11 cellular contexts compared by ENCODE assay signal in genomic region chr16:28826141-28826540, GRCh38. TPM values are rescaled to one million over a fixed set of nuclear protein-coding genes. Genes with fewer than 3 reads are reported as not detected.
DNase-seq lines count a peak whose midpoint lies in the region; ATAC-seq and TF ChIP-seq lines count a peak whose summit lies in the region.
"Had no signal": no experiment of that assay in that cellular context is flagged by ENCODE, and none has a peak within 500 bp of the region (broad histone marks: within the 10 kb centered on the region; RNA-seq: fewer than 3 reads in every experiment).

No MANE protein-coding gene starts in this region.

- H3K4me2 ChIP-seq in hepatocyte: peak overlapping the region; percentile 80

- no peaks in the 10 kb centered on the region for H3K27me3 ChIP-seq in hepatocyte
- H3K27me3 ChIP-seq: cardiac muscle cell had no signal

- TF ChIP-seq CTCF in GM20000 (IDR thresholded peaks at IDR 0.05; ENCODE audit: extremely low read depth, missing control alignments): no peak
- TF ChIP-seq CTCF in hepatocyte (IDR thresholded peaks at IDR 0.05; ENCODE audit: poor library complexity): no peak

- H3K9me2 ChIP-seq in hepatocyte (replicated peaks; ENCODE audit: insufficient read depth): no peaks in the 10 kb centered on the region

- peak overlapping the region; percentile 80 for H3K27ac Mint-ChIP-seq in activated T-helper 17 cell treated with anti-CD3 and anti-CD28 coated beads, Interleukin-2, amount 50 U/mL, for 72 hours

- H3K4me1 ChIP-seq in hepatocyte (ENCODE audit: insufficient read depth): peaks cover 22% of the 10 kb centered on the region

- no peaks in the 10 kb centered on the region for H3K27me3 Mint-ChIP-seq in activated T-helper 17 cell treated with anti-CD3 and anti-CD28 coated beads, Interleukin-2, amount 50 U/mL, for 72 hours

- peaks cover 3% of the 10 kb centered on the region for H3K36me3 ChIP-seq in hepatocyte (replicated peaks; ENCODE audit: insufficient read depth, low read depth)

- no peak overlapping the region for H3K4me3 ChIP-seq in hepatocyte
- H3K4me3 ChIP-seq: cardiac muscle cell had no signal

- H3K4me3 Mint-ChIP-seq in activated T-helper 17 cell treated with anti-CD3 and anti-CD28 coated beads, Interleukin-2, amount 50 U/mL, for 72 hours: peak overlapping the region; percentile 94

- H3K79me2 ChIP-seq in hepatocyte: peaks cover 80% of the 10 kb centered on the region

- WGBS in hepatocyte (ENCODE audit: low lambda C conversion rate, missing lambda C conversion rate): 77% methylated on average over 6 of the region's 6 CpGs

- peaks cover 84% of the 10 kb centered on the region for H3K36me3 Mint-ChIP-seq in activated T-helper 17 cell treated with anti-CD3 and anti-CD28 coated beads, Interleukin-2, amount 50 U/mL, for 72 hours (ENCODE audit: low read depth)

- DNase-seq in A172 (ENCODE audit: low spot score) (peak; percentile 66), GM20000 (ENCODE audit: low spot score) (peak; percentile 0), hepatocyte (ENCODE audit: low spot score) (no peak), C1 segment of cervical spinal cord (lab: John Stamatoyannopoulos, UW) (no peak), midbrain (lab: John Stamatoyannopoulos, UW) (no peak), cortex of kidney (lab: John Stamatoyannopoulos, UW) (no peak), mesenteric fat pad (ENCODE audit: low spot score) (no peak)
- DNase-seq: DMS79, NCI-H774 had no signal

- no peak for ATAC-seq in activated T-helper 17 cell treated with anti-CD3 and anti-CD28 coated beads, Interleukin-2, amount 50 U/mL, for 72 hours (replicated peaks)

- H3K4me1 Mint-ChIP-seq in activated T-helper 17 cell treated with anti-CD3 and anti-CD28 coated beads, Interleukin-2, amount 50 U/mL, for 72 hours: peaks cover 24% of the 10 kb centered on the region

- peaks cover 44% of the 10 kb centered on the region for H4K20me1 ChIP-seq in hepatocyte (ENCODE audit: insufficient read depth, poor library complexity, severe bottlenecking)

- no peaks in the 10 kb centered on the region for H3K9me3 ChIP-seq in hepatocyte (ENCODE audit: low read depth)

- H2AFZ ChIP-seq in hepatocyte: no peak overlapping the region

- H3K27ac ChIP-seq in hepatocyte: no peak overlapping the region
- H3K27ac ChIP-seq: cardiac muscle cell had no signal

- H3K9me3 Mint-ChIP-seq in activated T-helper 17 cell treated with anti-CD3 and anti-CD28 coated beads, Interleukin-2, amount 50 U/mL, for 72 hours: no peaks in the 10 kb centered on the region

RNA-seq across cellular contexts. Expression of gene ATXN2L, which starts 3.3 kb away (rescaled TPM):
- 39.4 and 40.0 TPM in 2 replicates for total RNA-seq in A172 (2014; rRNA removed; shearing (Covaris generic))
- total RNA-seq in activated T-helper 17 cell treated with anti-CD3 and anti-CD28 coated beads, Interleukin-2, amount 50 U/mL, for 72 hours: 100 to 1,000 TPM; 246 to 339 TPM
- total RNA-seq in hepatocyte (29.3 and 50.4 TPM in 2 replicates), mesenteric fat pad (106 TPM)
- polyA plus RNA-seq in hepatocyte: 124 and 128 TPM in 2 replicates

RNA-seq across cellular contexts. Expression of gene TUFM, which starts 20.0 kb away (rescaled TPM):
- total RNA-seq in A172 (2014; rRNA removed; shearing (Covaris generic)): 197 and 225 TPM in 2 replicates
- 100 to 1,000 TPM; 140 to 291 TPM for total RNA-seq in activated T-helper 17 cell treated with anti-CD3 and anti-CD28 coated beads, Interleukin-2, amount 50 U/mL, for 72 hours
- total RNA-seq in hepatocyte: 106 and 107 TPM in 2 replicates
- 214 and 244 TPM in 2 replicates for polyA plus RNA-seq in hepatocyte
- 113 TPM for total RNA-seq in mesenteric fat pad

RNA-seq across cellular contexts. Expression of gene SH2B1, which starts 37.5 kb away (rescaled TPM):
- 17.1 and 19.3 TPM in 2 replicates for total RNA-seq in A172 (2014; rRNA removed; shearing (Covaris generic))
- total RNA-seq in activated T-helper 17 cell treated with anti-CD3 and anti-CD28 coated beads, Interleukin-2, amount 50 U/mL, for 72 hours: 10 to 100 TPM; 45.0 to 46.4 TPM
- 15.1 and 22.6 TPM in 2 replicates for total RNA-seq in hepatocyte
- 25.9 and 29.2 TPM in 2 replicates for polyA plus RNA-seq in hepatocyte
- 32.5 TPM for total RNA-seq in mesenteric fat pad

RNA-seq across cellular contexts. Expression of gene ATP2A1, which starts 52.1 kb away (rescaled TPM):
- total RNA-seq in A172 (2014; rRNA removed; shearing (Covaris generic)): 0.14 and 1.1 TPM in 2 replicates
- total RNA-seq in activated T-helper 17 cell treated with anti-CD3 and anti-CD28 coated beads, Interleukin-2, amount 50 U/mL, for 72 hours: 1 to 10 TPM; 2.2 to 3.1 TPM
- total RNA-seq in hepatocyte (0.13 and 0.72 TPM in 2 replicates), mesenteric fat pad (0.48 TPM)
- 0.49 and 2.3 TPM in 2 replicates for polyA plus RNA-seq in hepatocyte

Comparison
In these comparisons a context has a peak if more than half of its experiments do, and no peak if none do; other contexts are left out.
1. DNase-seq: peak in A172 (single experiment) and GM20000 (single experiment); none in hepatocyte (single experiment), C1 segment of cervical spinal cord (0 of 14), midbrain (single experiment), cortex of kidney (single experiment) and mesenteric fat pad (single experiment).